ENCODE assay signal across 8 cellular contexts in genomic region chr11:68271781-68272608, GRCh38. TPM values are rescaled to one million over a fixed set of nuclear protein-coding genes. Genes with fewer than 3 reads are reported as not detected.
DNase-seq lines count a peak whose midpoint lies in the region; ATAC-seq, FAIRE-seq and TF ChIP-seq lines count a peak whose summit lies in the region.

TSS of gene C11orf24 (minus strand) at chr11:68271973. CDS start at chr11:68263767, 8,206 bp downstream.

- TF ChIP-seq POLR2A in GM18951 (IDR thresholded peaks at IDR 0.05; ENCODE audit: extremely low read depth, insufficient read depth, insufficient read length): peak; percentile 91

- H3K4me1 Mint-ChIP-seq in WTC11: peaks cover 21% of the 10 kb centered on the region
- peaks cover 30 to 41% of the 10 kb centered on the region in 2 donors for H3K4me1 Mint-ChIP-seq in immature natural killer cell

- peak within 1 kb of the TSS; percentile 98 for H3K27ac ChIP-seq in AG04450 (ENCODE audit: low read depth, low read length)

- H3K9me3 ChIP-seq in AG04450 (ENCODE audit: control insufficient read depth, insufficient read depth, low read length): no peaks in the 10 kb centered on the region; the same call in 1 of the 2 replicates

- H3K27me3 ChIP-seq in AG04450 (ENCODE audit: control insufficient read depth, insufficient read depth, low read length) (no peaks in the 10 kb centered on the region), bronchial epithelial cell (ENCODE audit: control insufficient read depth, insufficient read depth, low read length) (no peaks in the 10 kb centered on the region)

- H3K36me3 ChIP-seq in bronchial epithelial cell (ENCODE audit: control insufficient read depth, insufficient read depth, low read length): peaks cover 8% of the 10 kb centered on the region

- no peaks in the 10 kb centered on the region for H3K27me3 Mint-ChIP-seq in WTC11 (ENCODE audit: low read depth)
- peaks cover 7 to 20% (median 12%) of the 10 kb centered on the region in 3 donors for H3K27me3 Mint-ChIP-seq in immature natural killer cell (ENCODE audit: low read depth in 3 of 3)

- POLR2A ChIA-PET in AG04450 (lab: Yijun Ruan, JAX) (interaction anchor here (0.6 to 1.4 kb wide), 15 partner anchors 10 to 234 kb away, joined by 3 to 12 read pairs (median 3); partner anchors contain the start of genes PPP6R3 and TCIRG1), WTC11 (lab: Charles Lee) (interaction anchor here (0.6 to 1.3 kb wide), 11 partner anchors 12 to 148 kb away, joined by 3 to 4 read pairs (median 3); no protein-coding TSS in a partner anchor)

- in situ Hi-C loops in GM18951 (cut with MboI; ENCODE audit: low sequenced_read_pairs, unreplicated experiment): no loop called here

- DNase-seq in AG04450 (ENCODE audit: low read depth, low spot score) (peak; percentile 82), NCI-H226 (peak; percentile 87), WTC11 (ENCODE audit: low spot score) (peak; percentile 93), bronchial epithelial cell (ENCODE audit: low read depth) (peak; percentile 78), immature natural killer cell (peak; percentile 96), smooth muscle cell of the brain vasculature (ENCODE audit: low read depth, low spot score) (peak; percentile 81)

- H3K36me3 Mint-ChIP-seq in WTC11: peaks cover 10% of the 10 kb centered on the region; the same call in 1 of the 2 replicates
- peaks cover 0 to 6% (median 0%) of the 10 kb centered on the region in 3 donors for H3K36me3 Mint-ChIP-seq in immature natural killer cell

- no peak for FAIRE-seq in bronchial epithelial cell (lab: Jason Lieb, UNC)

- CTCF ChIA-PET in AG04450 (lab: Charles Lee) (interaction anchor here (0.6 to 3.6 kb wide), 3 partner anchors 15 to 84 kb away, joined by 10 to 23 read pairs (median 10); no protein-coding TSS in a partner anchor), WTC11 (lab: Charles Lee) (interaction anchor here (0.5 to 3.9 kb wide), 13 partner anchors 13 to 526 kb away, joined by 3 to 26 read pairs (median 3); no protein-coding TSS in a partner anchor)

- H3K27ac Mint-ChIP-seq in WTC11 (peak within 1 kb of the TSS; percentile 99), immature natural killer cell (peak within 1 kb of the TSS; percentile 93 to 99 (median 98))

- peak within 1 kb of the TSS; percentile 95 for H3K4me3 ChIP-seq in AG04450 (ENCODE audit: low read depth, low read length)
- H3K4me3 ChIP-seq in bronchial epithelial cell (ENCODE audit: low read depth, low read length): peak within 1 kb of the TSS; percentile 98

- H3K4me3 Mint-ChIP-seq in WTC11: peak within 1 kb of the TSS; percentile 98
- peak within 1 kb of the TSS; percentile 92 to 95 (median 94) for H3K4me3 Mint-ChIP-seq in immature natural killer cell

- H3K9me3 Mint-ChIP-seq in WTC11: no peaks in the 10 kb centered on the region
- no peaks in the 10 kb centered on the region for H3K9me3 Mint-ChIP-seq in immature natural killer cell

- ATAC-seq in HG03175 (IDR thresholded peaks at IDR 0.05; ENCODE audit: unreplicated experiment) (peak; percentile 76), WTC11 (peak; percentile 92)

- no peak for TF ChIP-seq CTCF in AG04450 (IDR thresholded peaks at IDR 0.05; ENCODE audit: low read depth, low read length)
- TF ChIP-seq CTCF in WTC11 (IDR thresholded peaks at IDR 0.05): no peak
- no peak for TF ChIP-seq CTCF in bronchial epithelial cell (IDR thresholded peaks at IDR 0.05; ENCODE audit: insufficient read depth, low read length, severe bottlenecking)

TF ChIP-seq in WTC11, 78 proteins besides CTCF, POLR2A, EP300 and RAD21 (continues in another document):
- no peak for TF ChIP-seq FOXK1 (CRISPR knock-in tag; IDR thresholded peaks at IDR 0.05)
- TF ChIP-seq NR2C2 (CRISPR knock-in tag; IDR thresholded peaks at IDR 0.05): no peak
- peak; percentile 70 for TF ChIP-seq ZNF423 (CRISPR knock-in tag; IDR thresholded peaks at IDR 0.05)
- no peak for TF ChIP-seq GRHL2 (CRISPR knock-in tag; IDR thresholded peaks at IDR 0.05; ENCODE audit: insufficient replicate concordance, severe bottlenecking)
- no peak for TF ChIP-seq GTF2I (CRISPR knock-in tag; conservative IDR thresholded peaks at IDR 0.05)
- TF ChIP-seq CDX4 (CRISPR knock-in tag; IDR thresholded peaks at IDR 0.05; ENCODE audit: borderline replicate concordance): no peak
- peak; percentile 82 for TF ChIP-seq HMGXB4 (CRISPR knock-in tag; IDR thresholded peaks at IDR 0.05)
- 0 out of 2 replicates have a peak, but pooled peaks have one; percentile 14 for TF ChIP-seq E2F4 (CRISPR knock-in tag; IDR thresholded peaks at IDR 0.05; ENCODE audit: borderline replicate concordance, low read depth)
- no peak for TF ChIP-seq ZNF281 (CRISPR knock-in tag; IDR thresholded peaks at IDR 0.05)
- TF ChIP-seq USF1 (CRISPR knock-in tag; IDR thresholded peaks at IDR 0.05): peak; percentile 34; the same call in 1 of the 2 replicates
- TF ChIP-seq SP1 (CRISPR knock-in tag; conservative IDR thresholded peaks at IDR 0.05): peak; percentile 95
- TF ChIP-seq CREM (CRISPR knock-in tag; IDR thresholded peaks at IDR 0.05): peak; percentile 97
- TF ChIP-seq MAX (CRISPR knock-in tag; IDR thresholded peaks at IDR 0.05): peak; percentile 65
- TF ChIP-seq ZNF138 (CRISPR knock-in tag; conservative IDR thresholded peaks at IDR 0.05): no peak
- TF ChIP-seq ZNF317 (CRISPR knock-in tag; IDR thresholded peaks at IDR 0.05; ENCODE audit: borderline replicate concordance, low read depth): 0 out of 2 replicates have a peak, but pooled peaks have one; percentile 11
- no peak for TF ChIP-seq NR1H2 (CRISPR knock-in tag; IDR thresholded peaks at IDR 0.05)
- no peak for TF ChIP-seq CBFB (CRISPR knock-in tag; IDR thresholded peaks at IDR 0.05; ENCODE audit: low read depth)

RNA-seq across cellular contexts. Expression of gene C11orf24, which starts in this region (rescaled TPM):
- polyA plus RNA-seq in AG04450 (2011; rRNA removed): 39.1 and 58.9 TPM in 2 replicates
- 49.1 and 66.9 TPM in 2 replicates for polyA minus RNA-seq in AG04450 (2011; rRNA and poly(A)+ RNA removed)
- 41.8 to 53.7 TPM (median 43.8 TPM) in 3 replicates for total RNA-seq in WTC11 (2021)
- 13.2 and 18.3 TPM in 2 replicates for total RNA-seq in bronchial epithelial cell
- polyA plus RNA-seq in immature natural killer cell: 10 to 100 TPM; 10.4 to 27.1 (median 12.6) TPM

Comparison
In these comparisons a context has a peak if more than half of its experiments do, and no peak if none do; other contexts are left out.
1. Peak in every context shown above with its lines: DNase-seq, ATAC-seq, H3K4me3 ChIP-seq and H3K27ac ChIP-seq.